In genomic region chr11:2269601-2270321, GRCh38 we compare ENCODE assay signal across 8 cellular contexts. TPM values are rescaled to one million over a fixed set of nuclear protein-coding genes. Genes with fewer than 3 reads are reported as not detected.
DNase-seq lines count a peak whose midpoint lies in the region; ATAC-seq and TF ChIP-seq lines count a peak whose summit lies in the region.

No MANE protein-coding gene starts in this region.

- peak overlapping the region; percentile 74 to 79 for H3K4me3 Mint-ChIP-seq in stimulated activated naive B cell treated with anti-CD40 and anti-IgM and Interleukin-4, amounts not matched to agents 10 μg/mL and 1 μg/mL and 100 μg/mL, for 72 hours

- no peak overlapping the region for H3K9ac ChIP-seq in SK-N-SH

- no peak for TF ChIP-seq EP300 in SK-N-SH (IDR thresholded peaks at IDR 0.05; ENCODE audit: borderline replicate concordance in 1 of 2, low read depth in 1 of 2, low read length in 1 of 2)

- no peaks in the 10 kb centered on the region for H3K9me3 ChIP-seq in SK-N-SH

- POLR2A ChIA-PET in SK-N-SH (lab: Yijun Ruan, JAX), result no interaction called here

- DNase-seq in HFF-Myc (ENCODE audit: extremely low read depth, low read depth) (peak; percentile 12), SK-N-SH (peak; percentile 82), coronary artery (ENCODE audit: low spot score) (peak; percentile 72), left kidney (ENCODE audit: low read depth, low spot score) (peak; percentile 93), COLO829 (ENCODE audit: low spot score) (no peak)
- DNase-seq in stimulated activated naive B cell treated with anti-CD40 and anti-IgM and Interleukin-4, amounts not matched to agents 10 μg/mL and 1 μg/mL and 100 μg/mL, for 72 hours, result no peak

- peaks cover 34 to 42% of the 10 kb centered on the region in 2 donors for H3K27me3 Mint-ChIP-seq in stimulated activated naive B cell treated with anti-CD40 and anti-IgM and Interleukin-4, amounts not matched to agents 10 μg/mL and 1 μg/mL and 100 μg/mL, for 72 hours

- no peaks in the 10 kb centered on the region for H3F3A ChIP-seq in SK-N-SH (replicated peaks; ENCODE audit: insufficient read depth)

- CTCF ChIA-PET in SK-N-SH (lab: Yijun Ruan, JAX), result interaction anchor here (0.7 to 2.2 kb wide), 5 partner anchors 22 to 150 kb away, joined by 3 to 8 read pairs (median 4); partner anchors contain the start of genes C11orf21 and TSPAN32

- peak; percentile 13; the same call in 1 of the 2 replicates for TF ChIP-seq RAD21 in SK-N-SH (IDR thresholded peaks at IDR 0.05; ENCODE audit: low read length)

- H3K36me3 ChIP-seq in SK-N-SH (replicated peaks in 1 of 2; ENCODE audit: control insufficient read depth in 1 of 2, insufficient read depth in 2 of 2, low read length in 1 of 2), result no peaks in the 10 kb centered on the region

- no peaks in the 10 kb centered on the region for H3K79me2 ChIP-seq in SK-N-SH (ENCODE audit: insufficient read depth)

- peaks cover 29% of the 10 kb centered on the region for H3K27me3 ChIP-seq in SK-N-SH (ENCODE audit: insufficient read depth)

- ATAC-seq in stimulated activated naive B cell treated with anti-CD40 and anti-IgM and Interleukin-4, amounts not matched to agents 10 μg/mL and 1 μg/mL and 100 μg/mL, for 72 hours (replicated peaks), result peak; percentile 13 to 38
- ATAC-seq in GM21381 (IDR thresholded peaks at IDR 0.05; ENCODE audit: unreplicated experiment) (no peak), HG02798 (IDR thresholded peaks at IDR 0.05; ENCODE audit: poor library complexity, unreplicated experiment) (no peak)

- H3K4me2 ChIP-seq in SK-N-SH, result no peak overlapping the region

- no peak overlapping the region for H2AFZ ChIP-seq in SK-N-SH (ENCODE audit: low read depth)

- 10% methylated on average over 4 of the region's 104 CpGs for WGBS in SK-N-SH (ENCODE audit: low lambda C conversion rate)

- no peaks in the 10 kb centered on the region for H3K4me1 ChIP-seq in SK-N-SH (ENCODE audit: control insufficient read depth in 1 of 2, insufficient read depth in 2 of 2, low read depth in 1 of 2, low read length in 1 of 2)

- H3K4me3 ChIP-seq in HFF-Myc (replicated peaks; ENCODE audit: low read depth, low read length), result no peak overlapping the region
- H3K4me3 ChIP-seq in SK-N-SH (ENCODE audit: low read depth in 2 of 2, low read length in 1 of 2), result no peak overlapping the region
- H3K4me3 ChIP-seq in coronary artery, result peak overlapping the region; percentile 74

- no peak overlapping the region for H3K27ac ChIP-seq in SK-N-SH (ENCODE audit: low read depth in 2 of 2, low read length in 1 of 2)
- peak overlapping the region in 1 of 2 donors; percentile 52 for H3K27ac ChIP-seq in coronary artery

- peak overlapping the region; percentile 75 for H3K27ac Mint-ChIP-seq in stimulated activated naive B cell treated with anti-CD40 and anti-IgM and Interleukin-4, amounts not matched to agents 10 μg/mL and 1 μg/mL and 100 μg/mL, for 72 hours

- no peaks in the 10 kb centered on the region for H4K20me1 ChIP-seq in SK-N-SH (ENCODE audit: insufficient read depth)

- TF ChIP-seq CTCF in HFF-Myc (IDR thresholded peaks at IDR 0.05; ENCODE audit: low read depth, low read length, missing control alignments), result no peak
- TF ChIP-seq CTCF in SK-N-SH (IDR thresholded peaks at IDR 0.05), result no peak
- no peak for TF ChIP-seq CTCF in coronary artery (IDR thresholded peaks at IDR 0.05)

- H3K9me2 ChIP-seq in SK-N-SH, result no peaks in the 10 kb centered on the region

- H3K4me1 Mint-ChIP-seq in stimulated activated naive B cell treated with anti-CD40 and anti-IgM and Interleukin-4, amounts not matched to agents 10 μg/mL and 1 μg/mL and 100 μg/mL, for 72 hours, result peaks cover 25 to 47% of the 10 kb centered on the region in 2 donors

- no peaks in the 10 kb centered on the region for H3K36me3 Mint-ChIP-seq in stimulated activated naive B cell treated with anti-CD40 and anti-IgM and Interleukin-4, amounts not matched to agents 10 μg/mL and 1 μg/mL and 100 μg/mL, for 72 hours

- no peaks in the 10 kb centered on the region for H3K9me3 Mint-ChIP-seq in stimulated activated naive B cell treated with anti-CD40 and anti-IgM and Interleukin-4, amounts not matched to agents 10 μg/mL and 1 μg/mL and 100 μg/mL, for 72 hours

TF ChIP-seq in SK-N-SH, 30 proteins besides CTCF, POLR2A, EP300 and RAD21:
- TF ChIP-seq, protein P1, sequence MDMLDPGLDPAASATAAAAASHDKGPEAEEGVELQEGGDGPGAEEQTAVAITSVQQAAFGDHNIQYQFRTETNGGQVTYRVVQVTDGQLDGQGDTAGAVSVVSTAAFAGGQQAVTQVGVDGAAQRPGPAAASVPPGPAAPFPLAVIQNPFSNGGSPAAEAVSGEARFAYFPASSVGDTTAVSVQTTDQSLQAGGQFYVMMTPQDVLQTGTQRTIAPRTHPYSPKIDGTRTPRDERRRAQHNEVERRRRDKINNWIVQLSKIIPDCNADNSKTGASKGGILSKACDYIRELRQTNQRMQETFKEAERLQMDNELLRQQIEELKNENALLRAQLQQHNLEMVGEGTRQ (IDR thresholded peaks at IDR 0.05; ENCODE audit: borderline replicate concordance, low read depth, low read length), result no peak
- TF ChIP-seq MAX (IDR thresholded peaks at IDR 0.05; ENCODE audit: low read depth) (0 out of 2 replicates have a peak, but pooled peaks have one; percentile 27), SMC3 (IDR thresholded peaks at IDR 0.05; ENCODE audit: low read depth, low read length) (peak; percentile 10; the same call in 1 of the 2 replicates)

RNA-seq across cellular contexts. Expression of gene ASCL2, which starts 0.6 kb away (rescaled TPM):
- polyA plus RNA-seq in SK-N-SH (2012; rRNA removed), result not detected in 2 replicates
- polyA plus RNA-seq in SK-N-SH (2012; cell fraction: cytosol; rRNA removed), result not detected in 2 replicates
- polyA plus RNA-seq in SK-N-SH (2012; cell fraction: nucleus; rRNA removed), result not detected in 2 replicates

RNA-seq across cellular contexts. Expression of gene C11orf21, which starts 32.0 kb away (rescaled TPM):
- polyA plus RNA-seq in SK-N-SH (2012; rRNA removed), result 0.03 and 0.06 TPM in 2 replicates
- 0.05 TPM in 1 of 2 replicates, not detected in the other for polyA plus RNA-seq in SK-N-SH (2012; cell fraction: cytosol; rRNA removed)
- polyA plus RNA-seq in SK-N-SH (2012; cell fraction: nucleus; rRNA removed), result 0.09 and 0.20 TPM in 2 replicates

RNA-seq across cellular contexts. Expression of gene TSPAN32, which starts 32.1 kb away (rescaled TPM):
- 0.12 and 0.18 TPM in 2 replicates for polyA plus RNA-seq in SK-N-SH (2012; rRNA removed)
- 0.13 and 0.17 TPM in 2 replicates for polyA plus RNA-seq in SK-N-SH (2012; cell fraction: cytosol; rRNA removed)
- polyA plus RNA-seq in SK-N-SH (2012; cell fraction: nucleus; rRNA removed), result 0.75 and 1.2 TPM in 2 replicates

Comparison
In these comparisons a context has a peak if more than half of its experiments do, and no peak if none do; other contexts are left out.
1. DNase-seq: peak in HFF-Myc (single experiment), SK-N-SH (single experiment), coronary artery (single experiment) and left kidney (single experiment); none in stimulated activated naive B cell treated with anti-CD40 and anti-IgM and Interleukin-4, amounts not matched to agents 10 μg/mL and 1 μg/mL and 100 μg/mL, for 72 hours (single experiment) and COLO829 (single experiment).
2. ATAC-seq: peak in stimulated activated naive B cell treated with anti-CD40 and anti-IgM and Interleukin-4, amounts not matched to agents 10 μg/mL and 1 μg/mL and 100 μg/mL, for 72 hours (2 of 2); none in GM21381 (single experiment) and HG02798 (single experiment).